In the genomic region with DNA sequence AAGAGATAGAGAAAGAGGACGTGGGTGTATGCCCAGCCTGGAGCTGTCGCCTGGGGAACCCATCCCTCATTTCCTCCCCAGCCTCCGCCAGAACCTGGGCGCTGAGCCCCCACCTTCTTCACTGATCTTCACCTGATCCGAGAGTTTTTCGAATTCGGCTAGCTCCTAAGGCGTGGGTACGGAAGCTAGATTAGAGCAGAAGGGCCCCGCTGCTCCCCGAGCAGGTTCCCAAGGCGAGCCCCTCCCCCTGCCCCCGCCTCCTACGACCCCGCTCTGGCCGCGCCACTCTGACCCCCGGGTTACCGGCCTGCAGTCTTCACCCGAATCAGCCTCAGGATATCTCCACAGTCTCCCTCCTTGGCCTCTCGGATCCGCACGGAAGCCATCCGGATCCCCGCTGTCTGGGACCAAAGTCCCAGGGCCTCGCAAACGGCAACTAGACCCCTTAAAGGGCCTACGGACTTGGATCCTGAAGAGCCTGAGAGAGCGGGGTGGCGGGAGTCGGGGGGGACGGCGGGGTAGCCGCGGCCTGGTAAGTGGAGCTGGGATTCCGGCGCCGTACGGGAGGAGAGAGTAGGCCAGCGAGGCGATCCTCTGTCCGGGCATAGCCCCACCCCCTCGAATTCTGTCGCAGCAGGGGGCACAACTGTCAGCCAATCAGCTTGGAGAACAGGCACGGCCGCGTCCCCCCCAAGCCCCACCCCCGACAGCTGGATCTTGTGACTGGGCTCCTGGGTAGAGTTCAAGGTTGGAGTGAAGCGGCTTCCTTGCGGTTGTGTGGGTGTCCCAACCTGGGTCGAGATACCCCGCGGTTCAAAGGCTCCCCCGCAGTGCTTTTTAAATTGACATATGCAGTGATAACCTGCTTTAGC, we compare ENCODE assay signal across 8 cellular contexts. TPM values are rescaled to one million over a fixed set of nuclear protein-coding genes. Genes with fewer than 3 reads are reported as not detected.
DNase-seq lines count a peak whose midpoint lies in the region; ATAC-seq and TF ChIP-seq lines count a peak whose summit lies in the region.

A gene (minus strand): TSS at position 572 of the 872 bp plus-strand sequence. CDS start 186 bp downstream, at position 386.

- CTCF ChIA-PET in activated CD4-positive, alpha-beta T cell treated with anti-CD3 and anti-CD28 coated beads for 36 hours (lab: Charles Lee): interaction anchor here (0.6 to 1.3 kb wide), 14 partner anchors 9 to 359 kb away, joined by 3 to 6 read pairs (median 4); a partner anchor contains a TSS

- POLR2A ChIA-PET in activated CD4-positive, alpha-beta T cell treated with anti-CD3 and anti-CD28 coated beads for 36 hours (lab: Charles Lee): interaction anchor here (0.6 to 1.5 kb wide), 6 partner anchors 13 to 60 kb away, joined by 3 to 7 read pairs (median 4); a partner anchor contains a TSS

- H3K27me3 Mint-ChIP-seq in activated CD4-positive, alpha-beta T cell treated with anti-CD3 and anti-CD28 coated beads for 36 hours: no peaks in the 10 kb centered on the region

- H3K27me3 ChIP-seq in kidney epithelial cell (ENCODE audit: control insufficient read depth, insufficient read depth, low read length): no peaks in the 10 kb centered on the region

- H3K36me3 Mint-ChIP-seq in activated CD4-positive, alpha-beta T cell treated with anti-CD3 and anti-CD28 coated beads for 36 hours (ENCODE audit: low read depth): peaks cover 1% of the 10 kb centered on the region

- H3K27ac Mint-ChIP-seq in activated CD4-positive, alpha-beta T cell treated with anti-CD3 and anti-CD28 coated beads for 36 hours: peak within 1 kb of the TSS; percentile 78

- TF ChIP-seq CTCF in choroid plexus epithelial cell (conservative IDR thresholded peaks at IDR 0.05; ENCODE audit: low read depth, low read length) (no peak), kidney epithelial cell (IDR thresholded peaks at IDR 0.05; ENCODE audit: insufficient read depth, low read length, poor library complexity, severe bottlenecking) (no peak)

- no peaks in the 10 kb centered on the region for H3K9me3 Mint-ChIP-seq in activated CD4-positive, alpha-beta T cell treated with anti-CD3 and anti-CD28 coated beads for 36 hours (ENCODE audit: low read depth)

- peak; percentile 84 for ATAC-seq in HG03066 (IDR thresholded peaks at IDR 0.05; ENCODE audit: low read depth, unreplicated experiment)
- ATAC-seq in activated CD4-positive, alpha-beta T cell treated with anti-CD3 and anti-CD28 coated beads for 36 hours: peak; percentile 94

- H3K36me3 ChIP-seq in kidney epithelial cell (ENCODE audit: control insufficient read depth, insufficient read depth, low read length): no peaks in the 10 kb centered on the region

- H3K4me1 Mint-ChIP-seq in activated CD4-positive, alpha-beta T cell treated with anti-CD3 and anti-CD28 coated beads for 36 hours: peaks cover 11% of the 10 kb centered on the region

- peak within 1 kb of the TSS; percentile 83 for H3K4me3 Mint-ChIP-seq in activated CD4-positive, alpha-beta T cell treated with anti-CD3 and anti-CD28 coated beads for 36 hours

- H3K4me3 ChIP-seq in choroid plexus epithelial cell (ENCODE audit: low read depth, low read length) (peak within 1 kb of the TSS; percentile 89), kidney epithelial cell (ENCODE audit: low read depth, low read length) (peak within 1 kb of the TSS; percentile 75)

- intact Hi-C loops in activated CD4-positive, alpha-beta T cell treated with anti-CD3 and anti-CD28 coated beads for 36 hours (cut with DNase I, micrococcal nuclease): loop anchor here (1.0 kb wide), 3 partner anchors 12 to 61 kb away; a partner anchor contains a TSS

- DNase-seq in SIG-M5 treated with dmso at 0.1 percent for 504 hours (lab: John Stamatoyannopoulos, UW; ENCODE audit: unreplicated experiment) (peak; percentile 82), SIG-M5 (lab: John Stamatoyannopoulos, UW) (no peak), NCI-H226 (peak; percentile 86), choroid plexus epithelial cell (ENCODE audit: low read depth) (peak; percentile 97), kidney epithelial cell (ENCODE audit: low read depth) (peak; percentile 65)
- peak; percentile 91 for DNase-seq in activated CD4-positive, alpha-beta T cell treated with anti-CD3 and anti-CD28 coated beads for 36 hours
- DNase-seq in stimulated activated CD4-positive, alpha-beta T cell treated with anti-CD3 and anti-CD28 coated beads, Interleukin-15, amount 100 ng/mL, for 24 hours: peak; percentile 92

RNA-seq across cellular contexts. Expression of the gene that starts here (rescaled TPM):
- 10 to 100 TPM; 15.9 to 22.2 TPM for total RNA-seq in activated CD4-positive, alpha-beta T cell treated with anti-CD3 and anti-CD28 coated beads for 36 hours
- total RNA-seq in kidney epithelial cell: 61.6 and 76.0 TPM in 2 replicates
